In the genomic region with DNA sequence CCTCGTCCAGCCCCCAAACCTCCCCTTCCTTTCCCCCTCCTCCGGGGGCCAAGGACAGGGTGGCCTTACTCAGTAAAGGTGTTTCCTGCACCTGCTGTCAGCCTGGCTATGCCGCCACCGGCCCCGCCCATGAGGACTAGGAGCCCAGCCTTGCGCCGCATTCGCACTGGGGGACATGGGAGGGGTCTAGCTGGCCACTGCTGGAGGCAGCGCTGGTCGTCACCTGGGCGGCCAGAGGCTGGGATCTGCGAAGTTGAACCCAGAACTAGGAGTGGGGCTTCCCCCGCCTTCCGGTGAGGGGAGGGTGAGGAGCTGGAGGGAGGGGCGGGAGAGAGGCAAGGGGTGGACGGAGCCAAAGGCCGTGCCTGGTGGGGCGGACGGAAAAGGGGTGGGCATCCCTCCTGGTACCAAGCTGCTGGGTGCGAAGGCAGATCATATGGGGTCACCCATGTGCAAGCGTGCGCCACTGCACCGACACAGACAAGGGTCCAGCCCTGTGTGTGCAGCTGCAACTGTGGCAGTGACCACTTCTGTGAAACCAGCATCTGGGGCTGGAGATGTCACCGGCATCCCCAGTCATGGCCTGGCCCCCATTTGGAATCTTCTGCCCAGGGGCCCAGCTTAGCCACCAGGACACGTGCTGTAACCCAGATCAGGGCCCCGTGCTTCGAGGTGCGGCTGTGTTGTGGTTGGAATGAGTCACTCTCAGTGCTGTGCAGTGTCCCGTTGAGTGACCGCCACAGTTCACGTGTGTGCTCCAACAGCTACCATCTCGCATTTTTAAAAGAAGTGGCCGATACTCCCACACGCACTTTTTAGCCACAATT, we compare ENCODE assay signal across 1 cellular context.
TF ChIP-seq lines count a peak whose summit lies in the region.

No MANE protein-coding gene starts in this region.

TF ChIP-seq in HepG2, 621 proteins besides CTCF, POLR2A, EP300 and RAD21 (continued from another document):
- no peak for TF ChIP-seq ZNF34 (CRISPR knock-in tag; IDR thresholded peaks at IDR 0.05; ENCODE audit: borderline replicate concordance)
- TF ChIP-seq FOXJ3 (CRISPR knock-in tag; IDR thresholded peaks at IDR 0.05; ENCODE audit: borderline replicate concordance): no peak
- TF ChIP-seq RBFOX2 (IDR thresholded peaks at IDR 0.05; ENCODE audit: low read depth, low read length): 0 out of 2 replicates have a peak, but pooled peaks have one; percentile 32
- no peak for TF ChIP-seq ZSCAN30 (CRISPR knock-in tag; IDR thresholded peaks at IDR 0.05)
- TF ChIP-seq ATF7 (IDR thresholded peaks at IDR 0.05): no peak
- no peak for TF ChIP-seq ATF7 (CRISPR knock-in tag; IDR thresholded peaks at IDR 0.05)
- TF ChIP-seq ARNTL (CRISPR knock-in tag; IDR thresholded peaks at IDR 0.05): no peak
- peak; percentile 88 for TF ChIP-seq AGO2 (optimal IDR thresholded peaks at IDR 0.05; ENCODE audit: low read depth, low read length)
- no peak for TF ChIP-seq PLRG1 (conservative IDR thresholded peaks at IDR 0.05)
- TF ChIP-seq ZNF678 (CRISPR knock-in tag; IDR thresholded peaks at IDR 0.05): no peak
- TF ChIP-seq MLX (CRISPR knock-in tag; IDR thresholded peaks at IDR 0.05): no peak
- no peak for TF ChIP-seq SP5 (CRISPR knock-in tag; IDR thresholded peaks at IDR 0.05; ENCODE audit: borderline replicate concordance, low read depth)
